ENCODE assay signal across 12 cellular contexts in the genomic region with DNA sequence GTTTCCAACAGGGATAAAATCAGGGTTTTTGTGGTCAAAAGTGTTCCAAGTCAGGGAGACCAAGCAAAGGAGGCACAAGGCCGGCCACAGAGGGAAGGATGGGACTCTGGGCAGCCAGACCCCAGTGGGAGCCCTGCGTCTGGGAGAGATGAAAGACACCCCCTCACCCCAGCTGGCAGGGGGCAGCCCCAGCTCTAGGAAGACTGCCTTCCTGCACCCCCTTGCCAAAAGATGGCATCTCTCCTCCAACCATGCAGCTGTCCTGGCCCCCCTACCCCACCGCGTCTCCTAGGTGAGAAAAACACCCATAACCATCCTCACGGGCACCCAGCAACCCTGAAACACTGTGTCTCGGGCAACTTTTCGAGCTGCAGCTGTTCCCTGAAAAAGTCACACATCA. TPM values are rescaled to one million over a fixed set of nuclear protein-coding genes. Genes with fewer than 3 reads are reported as not detected.
A peak's percentile ranks its signal among the peaks of the same experiment; 100 is the strongest.
DNase-seq lines count a peak whose midpoint lies in the region; TF ChIP-seq lines count a peak whose summit lies in the region.
"Had no signal": no experiment of that assay in that cellular context is flagged by ENCODE, and none has a peak within 500 bp of the region (broad histone marks: within the 10 kb centered on the region; RNA-seq: fewer than 3 reads in every experiment).

No MANE protein-coding gene starts in this region.

- no peak overlapping the region for H3K23ac ChIP-seq in neuronal stem cell (ENCODE audit: low read depth, low read length, poor library complexity)

- in situ Hi-C loops in mammary epithelial cell (cut with MboI; ENCODE audit: low sequenced_read_pairs in 2 of 2) = no loop called here

- H3K4me3 Mint-ChIP-seq in MCF 10A (ENCODE audit: unreplicated experiment) = no peak overlapping the region
- H3K4me3 Mint-ChIP-seq in type B pancreatic cell = peak overlapping the region; percentile 68

- H3K4me2 ChIP-seq in mammary epithelial cell (ENCODE audit: insufficient read depth, low read depth, low read length) (no peak overlapping the region), neuronal stem cell (ENCODE audit: insufficient read depth, low read length, poor library complexity, severe bottlenecking) (no peak overlapping the region)

- H3K79me2 ChIP-seq in mammary epithelial cell (ENCODE audit: insufficient read depth, low read length) = no peaks in the 10 kb centered on the region

- H2BK15ac ChIP-seq in neuronal stem cell (ENCODE audit: low read length) = peak overlapping the region; percentile 84

- CTCF ChIA-PET in MCF 10A (lab: Yijun Ruan, JAX) = interaction anchor here (0.7 to 5.2 kb wide), 10 partner anchors 19 to 95 kb away, joined by 3 to 23 read pairs (median 4); no protein-coding TSS in a partner anchor
- CTCF ChIA-PET in mammary epithelial cell (lab: Charles Lee; ENCODE audit: low non-redundant PET) = no interaction called here

- TF ChIP-seq CTCF in MCF 10A (IDR thresholded peaks at IDR 0.05; ENCODE audit: unreplicated experiment) = no peak
- TF ChIP-seq CTCF in mammary epithelial cell (conservative IDR thresholded peaks at IDR 0.05 in 1 of 2, IDR thresholded peaks at IDR 0.05 in 1 of 2; ENCODE audit: extremely low read depth in 1 of 2, insufficient read depth in 1 of 2, low read depth in 1 of 2, low read length in 2 of 2) = no peak
- no peak for TF ChIP-seq CTCF in type B pancreatic cell (conservative IDR thresholded peaks at IDR 0.05)

- H3K18ac ChIP-seq in neuronal stem cell (ENCODE audit: low read length) = peak overlapping the region; percentile 85

- no peak overlapping the region for H4K91ac ChIP-seq in neuronal stem cell (ENCODE audit: low read depth, low read length, poor library complexity)

- dilution Hi-C loops in mammary epithelial cell (cut with HindIII; ENCODE audit: low sequenced_read_pairs) = no loop called here

- H3K27ac Mint-ChIP-seq in MCF 10A (ENCODE audit: low read depth, unreplicated experiment) (peak overlapping the region; percentile 23), type B pancreatic cell (peak overlapping the region; percentile 93)

- H3K36me3 Mint-ChIP-seq in MCF 10A (ENCODE audit: insufficient read depth, unreplicated experiment) = peaks cover 7% of the 10 kb centered on the region
- peaks cover 5% of the 10 kb centered on the region for H3K36me3 Mint-ChIP-seq in type B pancreatic cell

- no peak overlapping the region for H2AFZ ChIP-seq in mammary epithelial cell (ENCODE audit: low read depth, low read length)
- H2AFZ ChIP-seq in neuronal stem cell (ENCODE audit: low read length) = no peak overlapping the region

- H3K27ac ChIP-seq in mammary epithelial cell (ENCODE audit: insufficient read depth, low read depth, low read length) = no peak overlapping the region
- no peak overlapping the region for H3K27ac ChIP-seq in neuronal stem cell (replicated peaks; ENCODE audit: low read length)

- H4K8ac ChIP-seq in neuronal stem cell (ENCODE audit: low read depth, low read length) = no peak overlapping the region

- H3K4me3 ChIP-seq in mammary epithelial cell (replicated peaks in 1 of 3; ENCODE audit: insufficient read depth in 1 of 3, low read depth in 2 of 3, low read length in 3 of 3) = no peak overlapping the region
- H3K4me3 ChIP-seq in endocrine pancreas (ENCODE audit: control insufficient read depth, insufficient read depth, low read length) = no peak overlapping the region
- H3K4me3 ChIP-seq in neuronal stem cell (ENCODE audit: low read length in 2 of 2) = no peak overlapping the region

- H3K4ac ChIP-seq in neuronal stem cell (ENCODE audit: low read length) = no peak overlapping the region

- intact Hi-C loops in MCF 10A (cut with micrococcal nuclease) = loop anchor here (1.0 to 5.0 kb wide), 3 partner anchors 12 to 45 kb away; no protein-coding TSS in a partner anchor
- intact Hi-C loops in mammary epithelial cell (cut with micrococcal nuclease) = loop anchor here (1.0 kb wide), 2 partner anchors 29 to 42 kb away; no protein-coding TSS in a partner anchor

- 92% methylated on average over 6 of the region's 7 CpGs for WGBS in mammary epithelial cell (ENCODE audit: low coverage, missing lambda C conversion rate)
- WGBS in neuronal stem cell (ENCODE audit: extremely low coverage in 2 of 2, insufficient read length in 2 of 2, insufficient replicate concordance in 1 of 2), 2 donors = no CpG with 5 or more reads among the region's 7 CpGs

- no peaks in the 10 kb centered on the region for H3K27me3 Mint-ChIP-seq in MCF 10A (ENCODE audit: insufficient read depth, unreplicated experiment)
- peaks cover 3% of the 10 kb centered on the region for H3K27me3 Mint-ChIP-seq in type B pancreatic cell

- POLR2A ChIA-PET in MCF 10A (lab: Yijun Ruan, JAX) = interaction anchor here (0.6 to 7.6 kb wide), 14 partner anchors 11 to 103 kb away, joined by 3 to 102 read pairs (median 12); partner anchors contain the start of genes MRPS23, SRSF1 and VEZF1

- H3K27me3 ChIP-seq in mammary epithelial cell (ENCODE audit: insufficient read depth, low read length) (no peaks in the 10 kb centered on the region), endocrine pancreas (ENCODE audit: control insufficient read depth, insufficient read depth, low read length) (no peaks in the 10 kb centered on the region), neuronal stem cell (ENCODE audit: control insufficient read depth in 3 of 3, insufficient read depth in 3 of 3, low read depth in 1 of 3, low read length in 3 of 3) (no peaks in the 10 kb centered on the region)

- peaks cover 2% of the 10 kb centered on the region for H3K79me1 ChIP-seq in neuronal stem cell (ENCODE audit: low read depth, low read length)

- peak overlapping the region; percentile 64 for H2BK12ac ChIP-seq in neuronal stem cell (ENCODE audit: low read length)

- BruUV-seq in MCF 10A (replicated peaks; lab: Mats Ljungman, UMichigan) (no TSS peak), mammary epithelial cell (replicated peaks; lab: Mats Ljungman, UMichigan) (no TSS peak)

- H3K14ac ChIP-seq in neuronal stem cell (ENCODE audit: low read length) = no peak overlapping the region

- H2BK5ac ChIP-seq in neuronal stem cell (ENCODE audit: low read length) = no peak overlapping the region

- peaks cover 49% of the 10 kb centered on the region for H3K4me1 Mint-ChIP-seq in MCF 10A (ENCODE audit: insufficient read depth, unreplicated experiment)
- H3K4me1 Mint-ChIP-seq in type B pancreatic cell (ENCODE audit: unreplicated experiment) = peaks cover 56% of the 10 kb centered on the region

- H3K9ac ChIP-seq in mammary epithelial cell (ENCODE audit: insufficient read depth, low read length) (no peak overlapping the region), endocrine pancreas (ENCODE audit: control insufficient read depth, insufficient read depth, low read length) (peak overlapping the region; percentile 49), neuronal stem cell (ENCODE audit: low read depth, low read length, poor library complexity) (no peak overlapping the region)

- no peaks in the 10 kb centered on the region for H4K20me1 ChIP-seq in mammary epithelial cell (ENCODE audit: insufficient read depth, low read length)

- H3K36me3 ChIP-seq in mammary epithelial cell (ENCODE audit: insufficient read depth, low read length) (no peaks in the 10 kb centered on the region), endocrine pancreas (ENCODE audit: control insufficient read depth, insufficient read depth, low read length) (no peaks in the 10 kb centered on the region), neuronal stem cell (replicated peaks in 1 of 2; ENCODE audit: control insufficient read depth in 2 of 2, insufficient read depth in 2 of 2, low read length in 2 of 2) (peaks cover 2 to 6% of the 10 kb centered on the region in 2 donors)

- H2AK5ac ChIP-seq in neuronal stem cell (ENCODE audit: low read depth, low read length) = peak overlapping the region; percentile 70

- H3K9me3 ChIP-seq in mammary epithelial cell (replicated peaks; ENCODE audit: insufficient read depth, low read length) (no peaks in the 10 kb centered on the region), endocrine pancreas (ENCODE audit: control insufficient read depth, low read length) (no peaks in the 10 kb centered on the region), neuronal stem cell (replicated peaks in 1 of 2; ENCODE audit: control insufficient read depth in 2 of 2, insufficient read depth in 1 of 2, low read depth in 1 of 2, low read length in 2 of 2) (no peaks in the 10 kb centered on the region)

- no peak overlapping the region for H2BK120ac ChIP-seq in neuronal stem cell (ENCODE audit: low read depth, low read length)

- H3K4me1 ChIP-seq in mammary epithelial cell (ENCODE audit: insufficient read depth, low read length) = peaks cover 53% of the 10 kb centered on the region
- peaks cover 9% of the 10 kb centered on the region for H3K4me1 ChIP-seq in endocrine pancreas (ENCODE audit: control insufficient read depth, insufficient read depth, low read length)
- peaks cover 38 to 54% of the 10 kb centered on the region in 2 donors for H3K4me1 ChIP-seq in neuronal stem cell (ENCODE audit: control insufficient read depth in 2 of 2, insufficient read depth in 1 of 2, low read depth in 1 of 2, low read length in 2 of 2)

- DNase-seq in MCF 10A (ENCODE audit: unreplicated experiment) = no peak
- DNase-seq in mammary epithelial cell = no peak
- DNase-seq in neuronal stem cell (ENCODE audit: low spot score) = no peak
- no peak for DNase-seq in type B pancreatic cell (ENCODE audit: extremely low spot score, unreplicated experiment)
- DNase-seq in NCI-H748 (lab: John Stamatoyannopoulos, UW; ENCODE audit: unreplicated experiment) = no peak
- DNase-seq in NCI-H2171 (lab: John Stamatoyannopoulos, UW) = no peak
- DNase-seq in NCI-H2227 (lab: John Stamatoyannopoulos, UW; ENCODE audit: unreplicated experiment) = no peak
- DNase-seq: aorta, DND-41, NCI-H1417 treated with DMSO at 0.1 percent for 48 hours, NCI-H82 had no signal

- H3K9me3 Mint-ChIP-seq in MCF 10A (ENCODE audit: unreplicated experiment) (no peaks in the 10 kb centered on the region), type B pancreatic cell (no peaks in the 10 kb centered on the region)

RNA-seq across cellular contexts. Expression of gene CUEDC1, which starts 51.3 kb away (rescaled TPM):
- total RNA-seq in MCF 10A (2022) (15.6 and 21.5 TPM in 2 replicates), mammary epithelial cell (10 to 100 TPM in 1 of 2 donors, 1 to 10 TPM in 1; 1.8 to 14.4 TPM), type B pancreatic cell (ENCODE audit: low replicate concordance) (29.8 and 31.3 TPM in 2 replicates)
- polyA plus RNA-seq in mammary epithelial cell = 9.2 TPM
- 22.4 TPM for polyA minus RNA-seq in mammary epithelial cell
- polyA plus RNA-seq in neuronal stem cell (2013, experiment 1 of 2) = 23.4 TPM
- polyA plus RNA-seq in neuronal stem cell (2013, experiment 2 of 2) = 22.7 TPM

RNA-seq across cellular contexts. Expression of gene MRPS23, which starts 54.1 kb away (rescaled TPM):
- total RNA-seq in MCF 10A (2022) (54.1 and 59.3 TPM in 2 replicates), mammary epithelial cell (10 to 100 TPM; 17.7 to 48.4 TPM), type B pancreatic cell (ENCODE audit: low replicate concordance) (35.5 and 46.9 TPM in 2 replicates)
- 63.7 TPM for polyA plus RNA-seq in mammary epithelial cell
- polyA minus RNA-seq in mammary epithelial cell = 9.9 TPM
- 21.6 TPM for polyA plus RNA-seq in neuronal stem cell (2013, experiment 1 of 2)
- 19.9 TPM for polyA plus RNA-seq in neuronal stem cell (2013, experiment 2 of 2)
